ENCODE assay signal across 27 cellular contexts in genomic region chr4:76498550-76498949, GRCh38.
DNase-seq lines count a peak whose midpoint lies in the region; ATAC-seq, FAIRE-seq and TF ChIP-seq lines count a peak whose summit lies in the region.
"Had no signal": no experiment of that assay in that cellular context is flagged by ENCODE, and none has a peak within 500 bp of the region (broad histone marks: within the 10 kb centered on the region; RNA-seq: fewer than 3 reads in every experiment).

No MANE protein-coding gene starts in this region.

- H3K27me3 ChIP-seq in Loucy (ENCODE audit: insufficient read depth, low read length, poor library complexity, severe bottlenecking) (no peaks in the 10 kb centered on the region), pancreas (no peaks in the 10 kb centered on the region)
- H3K27me3 ChIP-seq: foreskin keratinocyte, upper lobe of left lung had no signal

- no peak for TF ChIP-seq CTCF in Loucy (conservative IDR thresholded peaks at IDR 0.05; ENCODE audit: low read length)
- no peak for TF ChIP-seq CTCF in pancreas (IDR thresholded peaks at IDR 0.05)

- peak; percentile 38 for DNase-seq in astrocyte of the hippocampus (ENCODE audit: low read depth, low spot score)
- DNase-seq in left lobe of liver (ENCODE audit: low spot score): no peak
- DNase-seq in pancreas: no peak
- no peak for DNase-seq in NCI-H446 treated with DMSO at 0.1 percent for 48 hours (lab: John Stamatoyannopoulos, UW)
- DNase-seq in iPS-NIHi11 (ENCODE audit: low spot score): no peak
- DNase-seq: activated CD8-positive, alpha-beta memory T cell treated with anti-CD3 and anti-CD28 coated beads, Interleukin-2, amount 50 U/mL, for 48 hours; activated effector memory CD4-positive, alpha-beta T cell treated with anti-CD3 and anti-CD28 coated beads, Interleukin-2, amount 50 U/mL, for 16 hours; activated naive CD8-positive, alpha-beta T cell treated with anti-CD3 and anti-CD28 coated beads, Interleukin-2, amount 50 U/mL, for 24 hours; foreskin keratinocyte; HCEC 1CT; hypothalamus; NCI-H1105; NCI-H2081 treated with DMSO at 0.1 percent for 48 hours; NCI-H510A; psoas muscle; SHP77 treated with DMSO at 0.1 percent for 48 hours; stimulated activated CD4-positive, alpha-beta T cell treated with anti-CD3 and anti-CD28 coated beads, Interleukin-4, amount 100 ng/mL, for 24 hours; stomach; upper lobe of left lung; WERI-Rb-1 had no signal

- H3F3A ChIP-seq in Loucy (ENCODE audit: low read depth): no peaks in the 10 kb centered on the region

- peak overlapping the region; percentile 57; the same call in 1 of the 2 replicates for H2AFZ ChIP-seq in Loucy (ENCODE audit: low read length)

- intact Hi-C loops in pancreas (cut with DNase I): loop anchor here in 1 of 3 donors (10.0 kb wide), 1 partner anchor 324 kb away; no protein-coding TSS in a partner anchor

- ATAC-seq in left lobe of liver (peak; percentile 70), pancreas (peak; percentile 78 to 97 (median 94)), HG02884 (IDR thresholded peaks at IDR 0.05; ENCODE audit: unreplicated experiment) (no peak)
- ATAC-seq: activated naive CD8-positive, alpha-beta T cell treated with anti-CD3 and anti-CD28 coated beads, Interleukin-2, amount 50 U/mL, for 24 hours; foreskin keratinocyte; natural killer cell treated with Interleukin-12 subunit alpha and Interleukin-12 subunit beta and Interleukin-15 and Interleukin-18, amount 100 ng/mL, for 72 hours; psoas muscle had no signal

- FAIRE-seq in pancreas (lab: Jason Lieb, UNC): peak; percentile 9
- FAIRE-seq: bronchial epithelial cell, GM18507, keratinocyte had no signal

- H3K4me3 ChIP-seq in Loucy (ENCODE audit: low read length, poor library complexity, severe bottlenecking) (no peak overlapping the region), pancreas (no peak overlapping the region)
- H3K4me3 ChIP-seq: psoas muscle, smooth muscle cell, stomach, upper lobe of left lung had no signal

- H3K79me2 ChIP-seq in Loucy (ENCODE audit: insufficient read depth, low read length): no peaks in the 10 kb centered on the region

- H3K27ac ChIP-seq in pancreas: peak overlapping the region in 2 of 4 donors; percentile 42 to 57
- H3K27ac ChIP-seq: foreskin keratinocyte, psoas muscle, WERI-Rb-1 had no signal

- no peak overlapping the region for H3K9ac ChIP-seq in Loucy (ENCODE audit: low read depth, low read length, poor library complexity, severe bottlenecking)

- H3K36me3 ChIP-seq in Loucy (ENCODE audit: insufficient read depth, low read length) (no peaks in the 10 kb centered on the region), pancreas (no peaks in the 10 kb centered on the region)
- H3K36me3 ChIP-seq: stomach, upper lobe of left lung, WERI-Rb-1 had no signal

- no peaks in the 10 kb centered on the region for H3K9me2 ChIP-seq in Loucy (replicated peaks; ENCODE audit: low read depth, low read length)

- H3K4me2 ChIP-seq in Loucy (ENCODE audit: low read depth, low read length, poor library complexity, severe bottlenecking): no peak overlapping the region
- H3K4me2 ChIP-seq: smooth muscle cell had no signal

- H3K4me1 ChIP-seq in Loucy (ENCODE audit: insufficient read depth, low read length, poor library complexity, severe bottlenecking) (no peaks in the 10 kb centered on the region), pancreas (peaks cover 4 to 8% (median 6%) of the 10 kb centered on the region in 3 donors)
- H3K4me1 ChIP-seq: foreskin keratinocyte, psoas muscle had no signal

- H4K20me1 ChIP-seq in Loucy (ENCODE audit: insufficient read depth, low read length, poor library complexity, severe bottlenecking): no peaks in the 10 kb centered on the region

- no peaks in the 10 kb centered on the region for H3K9me3 ChIP-seq in Loucy (ENCODE audit: insufficient read depth, low read depth, low read length)
- H3K9me3 ChIP-seq in pancreas: no peaks in the 10 kb centered on the region
- H3K9me3 ChIP-seq: psoas muscle, stomach, upper lobe of left lung had no signal

- 9 to 18% methylated on average over 3 of the region's 3 CpGs for WGBS in pancreas, 2 donors
